Comparison of ENCODE assay signal across 8 cellular contexts in genomic region chr1:180912801-180913616, GRCh38. TPM values are rescaled to one million over a fixed set of nuclear protein-coding genes. Genes with fewer than 3 reads are reported as not detected.
DNase-seq lines count a peak whose midpoint lies in the region; ATAC-seq and TF ChIP-seq lines count a peak whose summit lies in the region.

Gene KIAA1614 (plus strand): TSS chr1:180912897. CDS start chr1:180913244, 347 bp downstream.

- intact Hi-C loops in mucosa of descending colon (cut with DNase I, micrococcal nuclease) = no loop called here
- intact Hi-C loops in uterus (cut with DNase I; ENCODE audit: low total_unique reads) = no loop called here

- H3K4me1 ChIP-seq in Peyer's patch (peaks cover 0 to 14% (median 6%) of the 10 kb centered on the region in 4 donors), esophagus (ENCODE audit: control insufficient read depth in 2 of 2, insufficient read depth in 2 of 2, low read length in 1 of 2) (peaks cover 0 to 7% of the 10 kb centered on the region in 2 donors), mucosa of descending colon (ENCODE audit: low read depth) (peaks cover 8% of the 10 kb centered on the region), uterus (no peaks in the 10 kb centered on the region)

- WGBS in esophagus, 2 donors = 4 to 9% methylated on average over 73 to 77 of the region's 77 CpGs

- peak within 1 kb of the TSS; percentile 38 to 64 (median 54) for H3K4me3 ChIP-seq in Peyer's patch
- H3K4me3 ChIP-seq in esophagus (ENCODE audit: low read depth in 1 of 2, low read length in 2 of 2) = peak within 1 kb of the TSS; percentile 58 to 60
- H3K4me3 ChIP-seq in mucosa of descending colon = peak within 1 kb of the TSS; percentile 17
- peak within 1 kb of the TSS; percentile 27 to 67 for H3K4me3 ChIP-seq in uterus

- H3K36me3 ChIP-seq in Peyer's patch (no peaks in the 10 kb centered on the region), esophagus (ENCODE audit: control insufficient read depth in 2 of 2, insufficient read depth in 2 of 2, low read length in 1 of 2) (no peaks in the 10 kb centered on the region), mucosa of descending colon (ENCODE audit: low read depth) (no peaks in the 10 kb centered on the region), uterus (no peaks in the 10 kb centered on the region)

- peak; percentile 40 for DNase-seq in DMS53 (lab: John Stamatoyannopoulos, UW)
- DNase-seq in DMS53 treated with DMSO at 0.1 percent for 48 hours (lab: John Stamatoyannopoulos, UW; ENCODE audit: unreplicated experiment) = no peak
- DNase-seq in Peyer's patch = peak in 2 of 3 donors; percentile 46 to 55
- DNase-seq in mucosa of descending colon = peak in 2 of 3 donors; percentile 14 to 44
- DNase-seq in uterus = peak; percentile 31 to 62
- DNase-seq in NCI-H1694 treated with DMSO at 0.1 percent for 48 hours (lab: John Stamatoyannopoulos, UW) = no peak
- no peak for DNase-seq in activated CD8-positive, alpha-beta memory T cell treated with anti-CD3 and anti-CD28 coated beads, Interleukin-2, amount 50 U/mL, for 48 hours

- no peaks in the 10 kb centered on the region for H3K27me3 ChIP-seq in Peyer's patch
- no peaks in the 10 kb centered on the region for H3K27me3 ChIP-seq in esophagus (ENCODE audit: control insufficient read depth in 1 of 2, insufficient read depth in 2 of 2, low read length in 2 of 2)
- H3K27me3 ChIP-seq in uterus = no peaks in the 10 kb centered on the region

- peak; percentile 69 for ATAC-seq in mucosa of descending colon

- TF ChIP-seq POLR2A in Peyer's patch (IDR thresholded peaks at IDR 0.05) (no peak), uterus (IDR thresholded peaks at IDR 0.05) (no peak)

- TF ChIP-seq CTCF in Peyer's patch (IDR thresholded peaks at IDR 0.05) = no peak
- no peak for TF ChIP-seq CTCF in mucosa of descending colon (IDR thresholded peaks at IDR 0.05)
- TF ChIP-seq CTCF in uterus (IDR thresholded peaks at IDR 0.05) = peak in 1 of 4 experiments; percentile 2

- H3K27ac ChIP-seq in Peyer's patch = peak within 1 kb of the TSS; percentile 67 to 82 (median 77)
- peak within 1 kb of the TSS; percentile 78 to 82 for H3K27ac ChIP-seq in esophagus (ENCODE audit: low read depth in 2 of 2, low read length in 1 of 2)
- H3K27ac ChIP-seq in uterus = peak within 1 kb of the TSS; percentile 89 to 96

- H3K9me3 ChIP-seq in Peyer's patch (no peaks in the 10 kb centered on the region), esophagus (ENCODE audit: control insufficient read depth in 2 of 2, insufficient read depth in 1 of 2, low read depth in 1 of 2, low read length in 1 of 2) (no peaks in the 10 kb centered on the region), mucosa of descending colon (no peaks in the 10 kb centered on the region), uterus (no peaks in the 10 kb centered on the region)

RNA-seq across cellular contexts. Expression of gene KIAA1614, which starts in this region (rescaled TPM):
- total RNA-seq in Peyer's patch (1 to 10 TPM in 3 of 4 donors, under 1 TPM in 1; 0.35 to 2.5 (median 1.7) TPM), mucosa of descending colon (10 to 100 TPM in 1 of 3 donors, 1 to 10 TPM in 2; 1.2 to 11.1 (median 2.0) TPM), uterus (10 to 100 TPM in 2 of 4 donors, 1 to 10 TPM in 2; 1.0 to 17.1 (median 6.6) TPM)
- polyA plus RNA-seq in esophagus = 1 to 10 TPM; 1.0 to 1.5 TPM

Comparison
In these comparisons a context has a peak if more than half of its experiments do, and no peak if none do; other contexts are left out.
1. DNase-seq: peak in DMS53 (single experiment), Peyer's patch (2 of 3), mucosa of descending colon (2 of 3) and uterus (2 of 2); none in DMS53 treated with DMSO at 0.1 percent for 48 hours (single experiment), NCI-H1694 treated with DMSO at 0.1 percent for 48 hours (single experiment) and activated CD8-positive, alpha-beta memory T cell treated with anti-CD3 and anti-CD28 coated beads, Interleukin-2, amount 50 U/mL, for 48 hours (single experiment).
2. Peak in every context shown above with its lines, with median percentiles within 50 percentile points of each other: H3K27ac ChIP-seq and H3K4me3 ChIP-seq.